ENCODE assay signal across 7 cellular contexts in the genomic region with DNA sequence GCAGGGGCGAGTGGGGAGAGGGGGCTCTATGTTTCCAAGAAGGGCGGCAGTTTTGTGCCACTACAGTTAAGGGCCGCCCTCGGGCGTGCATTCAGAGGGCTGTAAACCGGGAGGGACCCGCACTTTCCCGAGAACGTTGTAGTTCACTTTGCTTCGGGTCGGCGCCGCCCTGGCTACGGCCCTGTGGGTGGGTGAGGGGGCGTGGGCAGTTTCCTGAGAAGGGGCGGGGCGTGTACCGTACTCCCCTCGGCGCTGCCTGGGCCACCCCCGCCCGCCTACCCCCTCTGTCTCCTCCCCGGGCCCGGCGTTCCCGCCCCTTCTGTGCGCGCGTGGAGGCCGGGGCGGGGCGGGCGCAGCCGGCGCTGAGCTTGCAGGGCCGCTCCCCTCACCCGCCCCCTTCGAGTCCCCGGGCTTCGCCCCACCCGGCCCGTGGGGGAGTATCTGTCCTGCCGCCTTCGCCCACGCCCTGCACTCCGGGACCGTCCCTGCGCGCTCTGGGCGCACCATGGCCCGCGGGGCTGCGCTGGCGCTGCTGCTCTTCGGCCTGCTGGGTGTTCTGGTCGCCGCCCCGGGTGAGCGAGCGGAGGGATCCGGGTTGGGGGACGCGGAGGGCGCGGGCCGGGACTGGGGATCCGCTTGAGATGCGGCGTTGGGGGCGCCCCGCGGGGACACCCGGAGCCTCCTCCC. TPM values are rescaled to one million over a fixed set of nuclear protein-coding genes. Genes with fewer than 3 reads are reported as not detected.
DNase-seq lines count a peak whose midpoint lies in the region; ATAC-seq, FAIRE-seq and TF ChIP-seq lines count a peak whose summit lies in the region.

TSS of gene CD99 (plus strand) at position 440 of the 687 bp plus-strand sequence. CDS start at position 506, 66 bp downstream.

- no peak for FAIRE-seq in HepG2 (lab: Jason Lieb, UNC)

- POLR2A ChIA-PET in HepG2 (lab: Yijun Ruan, JAX) = no interaction called here

- CTCF ChIA-PET in HepG2 (lab: Yijun Ruan, JAX; ENCODE audit: low intra/inter-chr PET ratio, low total read pairs) = no interaction called here

- ATAC-seq in GM18907 (IDR thresholded peaks at IDR 0.05; ENCODE audit: unreplicated experiment) (peak; percentile 90), HG03103 (IDR thresholded peaks at IDR 0.05; ENCODE audit: low read depth, unreplicated experiment) (peak; percentile 89), HepG2 (peak; percentile 90)

- no peaks in the 10 kb centered on the region; a peak in 1 of 5 replicates for H3K27me3 ChIP-seq in HepG2 (ENCODE audit: control insufficient read depth in 1 of 2, insufficient read depth in 2 of 2, low read length in 2 of 2)

- H4K20me1 ChIP-seq in HepG2 (ENCODE audit: insufficient read depth, low read length) = peaks cover 13% of the 10 kb centered on the region; the same call in 1 of the 2 replicates

- H3K79me2 ChIP-seq in HepG2 (ENCODE audit: insufficient read depth, low read length) = peaks cover 42% of the 10 kb centered on the region

- H3K9me3 ChIP-seq in HepG2 (ENCODE audit: low read length) = no peaks in the 10 kb centered on the region

- peak within 1 kb of the TSS; percentile 88 for H3K9ac ChIP-seq in HepG2 (ENCODE audit: insufficient read depth, low read depth, low read length)

- in situ Hi-C loops in HepG2 (cut with HindIII; ENCODE audit: extremely low pct_ligation_motif_present, low pct_unique_long_range_greater_than_20kb) = loop anchor here (5.0 kb wide), 1 partner anchor 34 kb away; no protein-coding TSS in a partner anchor

- 0 out of 5 replicates have a peak, but pooled peaks cover 0 to under 1% of the 10 kb centered on the region in 2 experiments for H3K36me3 ChIP-seq in HepG2 (replicated peaks in 1 of 2; ENCODE audit: control insufficient read depth in 1 of 2, insufficient read depth in 2 of 2, low read length in 2 of 2)

- TF ChIP-seq EP300 in HepG2 (IDR thresholded peaks at IDR 0.05; ENCODE audit: low read depth in 2 of 2, low read length in 2 of 2) (no peak), HepG2 (CRISPR knock-in tag; IDR thresholded peaks at IDR 0.05; ENCODE audit: borderline replicate concordance) (no peak)

- peak within 1 kb of the TSS; percentile 84 for H3K27ac ChIP-seq in HepG2 (ENCODE audit: extremely low read length, insufficient read depth, low read length)

- H3K4me2 ChIP-seq in HepG2 (ENCODE audit: low read depth, low read length) = peak within 1 kb of the TSS; percentile 95

- DNase-seq in T-helper 9 cell = peak; percentile 84
- DNase-seq in cerebellum (ENCODE audit: low spot score) = peak; percentile 35
- DNase-seq in HepG2 (ENCODE audit: low spot score) = peak; percentile 80
- DNase-seq in stimulated activated CD4-positive, alpha-beta T cell treated with anti-CD3 and anti-CD28 coated beads, Interleukin-4, amount 100 ng/mL, for 48 hours (ENCODE audit: low read depth in 2 of 2) = peak; percentile 63 to 89
- no peak for DNase-seq in NCI-H2029 (lab: John Stamatoyannopoulos, UW)

- WGBS in HepG2 (ENCODE audit: low lambda C conversion rate) = no CpG with 5 or more reads among the region's 73 CpGs

- H3K4me1 ChIP-seq in HepG2 (ENCODE audit: insufficient read depth, low read length) = peaks cover 53% of the 10 kb centered on the region

- no peak within 1 kb of the TSS for H2AFZ ChIP-seq in HepG2 (ENCODE audit: low read length)

- H3K4me3 ChIP-seq in HepG2 (replicated peaks in 1 of 3; ENCODE audit: insufficient read depth in 1 of 3, low read depth in 2 of 3, low read length in 3 of 3) = peak within 1 kb of the TSS; percentile 87 to 94 (median 91)

- TF ChIP-seq POLR2A in HepG2 (IDR thresholded peaks at IDR 0.05; ENCODE audit: insufficient read depth in 1 of 2, low read depth in 2 of 2, low read length in 2 of 2) = peak in 1 of 2 experiments; percentile 58; a peak in 2 of 4 replicates

- intact Hi-C loops in HepG2 (cut with micrococcal nuclease; ENCODE audit: unreplicated experiment) = loop anchor here (1.0 kb wide), 1 partner anchor 34 kb away; no protein-coding TSS in a partner anchor

- peak; percentile 54 for TF ChIP-seq RAD21 in HepG2 (CRISPR knock-in tag; IDR thresholded peaks at IDR 0.05)

- TF ChIP-seq CTCF in HepG2 (CRISPR knock-in tag; IDR thresholded peaks at IDR 0.05) = no peak

- no TSS peak for BruUV-seq in HepG2 (replicated peaks; lab: Mats Ljungman, UMichigan)

TF ChIP-seq in HepG2, 621 proteins besides CTCF, POLR2A, EP300 and RAD21 (continues in another document):
- TF ChIP-seq ARID2 (CRISPR knock-in tag; IDR thresholded peaks at IDR 0.05; ENCODE audit: borderline replicate concordance) (peak; percentile 66; the same call in 1 of the 2 replicates), CCDC6 (CRISPR knock-in tag; IDR thresholded peaks at IDR 0.05) (0 out of 2 replicates have a peak, but pooled peaks have one; percentile 47), KAT8 (CRISPR knock-in tag; IDR thresholded peaks at IDR 0.05) (peak; percentile 23; the same call in 1 of the 2 replicates), ZSCAN25 (CRISPR knock-in tag; IDR thresholded peaks at IDR 0.05) (peak; percentile 97), HOXA7 (CRISPR knock-in tag; IDR thresholded peaks at IDR 0.05) (no peak), BCL6 (CRISPR knock-in tag; IDR thresholded peaks at IDR 0.05) (peak; percentile 9; the same call in 1 of the 2 replicates), TOPORS (CRISPR knock-in tag; IDR thresholded peaks at IDR 0.05) (0 out of 2 replicates have a peak, but pooled peaks have one; percentile 54), ZNF451 (CRISPR knock-in tag; IDR thresholded peaks at IDR 0.05) (no peak), ZNF674 (CRISPR knock-in tag; IDR thresholded peaks at IDR 0.05; ENCODE audit: low read depth) (peak; percentile 80; the same call in 1 of the 2 replicates), SRY (CRISPR knock-in tag; IDR thresholded peaks at IDR 0.05) (peak; percentile 92), SNRNP70 (IDR thresholded peaks at IDR 0.05; ENCODE audit: low read depth, low read length) (no peak), POLR2AphosphoS5 (IDR thresholded peaks at IDR 0.05; ENCODE audit: low read depth, low read length) (peak; percentile 56), SALL1 (CRISPR knock-in tag; IDR thresholded peaks at IDR 0.05) (peak; percentile 47), NKX3-1 (CRISPR knock-in tag; IDR thresholded peaks at IDR 0.05) (no peak), GABPB1 (CRISPR knock-in tag; IDR thresholded peaks at IDR 0.05) (peak; percentile 53; the same call in 1 of the 2 replicates)
- TF ChIP-seq, protein P1, sequence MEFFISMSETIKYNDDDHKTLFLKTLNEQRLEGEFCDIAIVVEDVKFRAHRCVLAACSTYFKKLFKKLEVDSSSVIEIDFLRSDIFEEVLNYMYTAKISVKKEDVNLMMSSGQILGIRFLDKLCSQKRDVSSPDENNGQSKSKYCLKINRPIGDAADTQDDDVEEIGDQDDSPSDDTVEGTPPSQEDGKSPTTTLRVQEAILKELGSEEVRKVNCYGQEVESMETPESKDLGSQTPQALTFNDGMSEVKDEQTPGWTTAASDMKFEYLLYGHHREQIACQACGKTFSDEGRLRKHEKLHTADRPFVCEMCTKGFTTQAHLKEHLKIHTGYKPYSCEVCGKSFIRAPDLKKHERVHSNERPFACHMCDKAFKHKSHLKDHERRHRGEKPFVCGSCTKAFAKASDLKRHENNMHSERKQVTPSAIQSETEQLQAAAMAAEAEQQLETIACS (CRISPR knock-in tag; IDR thresholded peaks at IDR 0.05) = peak; percentile 57; the same call in 1 of the 2 replicates
- TF ChIP-seq, protein P2, sequence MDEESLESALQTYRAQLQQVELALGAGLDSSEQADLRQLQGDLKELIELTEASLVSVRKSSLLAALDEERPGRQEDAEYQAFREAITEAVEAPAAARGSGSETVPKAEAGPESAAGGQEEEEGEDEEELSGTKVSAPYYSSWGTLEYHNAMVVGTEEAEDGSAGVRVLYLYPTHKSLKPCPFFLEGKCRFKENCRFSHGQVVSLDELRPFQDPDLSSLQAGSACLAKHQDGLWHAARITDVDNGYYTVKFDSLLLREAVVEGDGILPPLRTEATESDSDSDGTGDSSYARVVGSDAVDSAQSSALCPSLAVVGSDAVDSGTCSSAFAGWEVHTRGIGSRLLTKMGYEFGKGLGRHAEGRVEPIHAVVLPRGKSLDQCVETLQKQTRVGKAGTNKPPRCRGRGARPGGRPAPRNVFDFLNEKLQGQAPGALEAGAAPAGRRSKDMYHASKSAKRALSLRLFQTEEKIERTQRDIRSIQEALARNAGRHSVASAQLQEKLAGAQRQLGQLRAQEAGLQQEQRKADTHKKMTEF (CRISPR knock-in tag; IDR thresholded peaks at IDR 0.05) = peak; percentile 60

RNA-seq across cellular contexts. Expression of gene CD99, which starts in this region (rescaled TPM):
- total RNA-seq in cerebellum (20.1 TPM), HepG2 (2016; rRNA removed; fragmentation: Illumina TruSeq; extraction: Trizol) (57.9 and 111 TPM in 2 replicates)
- 64.5 and 76.9 TPM in 2 replicates for total RNA-seq in HepG2 (2016; cell fraction: cytosol; rRNA removed; fragmentation: Illumina TruSeq; extraction: Trizol; ENCODE audit: low read depth)
- total RNA-seq in HepG2 (2016; cell fraction: insoluble cytoplasmic fraction; rRNA removed; fragmentation: Illumina TruSeq; extraction: Trizol) = 52.0 and 103 TPM in 2 replicates
- total RNA-seq in HepG2 (2016; cell fraction: membrane; rRNA removed; fragmentation: Illumina TruSeq; extraction: Trizol) = 78.1 and 98.3 TPM in 2 replicates
- total RNA-seq in HepG2 (2016; cell fraction: nucleus; rRNA removed; fragmentation: Illumina TruSeq; extraction: Trizol) = 96.6 and 113 TPM in 2 replicates
- 77.7 and 78.8 TPM in 2 replicates for polyA plus RNA-seq in HepG2 (2011; rRNA removed)
- 125 and 154 TPM in 2 replicates for polyA plus RNA-seq in HepG2 (2011; cell fraction: cytosol; rRNA removed)
- 95.3 and 97.6 TPM in 2 replicates for polyA plus RNA-seq in HepG2 (2011; cell fraction: nucleus; rRNA removed)
- 165 and 308 TPM in 2 replicates for polyA plus RNA-seq in HepG2 (2012)
- polyA plus RNA-seq in HepG2 (2016; cell fraction: cytosol; fragmentation: Illumina TruSeq; extraction: Trizol; ENCODE audit: low read depth) = 210 and 248 TPM in 2 replicates
- 125 and 147 TPM in 2 replicates for polyA plus RNA-seq in HepG2 (2016; cell fraction: insoluble cytoplasmic fraction; fragmentation: Illumina TruSeq; extraction: Trizol; ENCODE audit: low read depth)
- polyA plus RNA-seq in HepG2 (2016; cell fraction: membrane; fragmentation: Illumina TruSeq; extraction: Trizol; ENCODE audit: low read depth) = 191 and 218 TPM in 2 replicates
- polyA plus RNA-seq in HepG2 (2016; cell fraction: nucleus; fragmentation: Illumina TruSeq; extraction: Trizol; ENCODE audit: insufficient read depth, low read depth) = 304 and 330 TPM in 2 replicates
- 27.9 and 30.5 TPM in 2 replicates for polyA minus RNA-seq in HepG2 (2011; rRNA and poly(A)+ RNA removed; ENCODE audit: low replicate concordance)
- polyA minus RNA-seq in HepG2 (2011; cell fraction: cytosol; rRNA and poly(A)+ RNA removed) = 59.3 and 60.8 TPM in 2 replicates
- 32.6 TPM in 2 replicates for polyA minus RNA-seq in HepG2 (2011; cell fraction: nucleus; rRNA and poly(A)+ RNA removed)
